8 cellular contexts compared by ENCODE assay signal in genomic region chr11:17275376-17276235, GRCh38. TPM values are rescaled to one million over a fixed set of nuclear protein-coding genes. Genes with fewer than 3 reads are reported as not detected.
DNase-seq lines count a peak whose midpoint lies in the region; ATAC-seq, FAIRE-seq and TF ChIP-seq lines count a peak whose summit lies in the region.

No MANE protein-coding gene starts in this region.

- H3K27ac ChIP-seq in cardiac muscle cell: peak overlapping the region; percentile 87
- peak overlapping the region; percentile 84 for H3K27ac ChIP-seq in keratinocyte (ENCODE audit: control insufficient read depth, insufficient read depth, low read length)
- H3K27ac ChIP-seq in tibial nerve: peak overlapping the region; percentile 86 to 96 (median 94)

- H3K4me1 ChIP-seq in cardiac muscle cell (ENCODE audit: low read depth) (peaks cover 5% of the 10 kb centered on the region), keratinocyte (ENCODE audit: control insufficient read depth, extremely low read depth, insufficient read depth, low read length) (peaks cover 16% of the 10 kb centered on the region), tibial nerve (peaks cover 0 to 17% (median 3%) of the 10 kb centered on the region in 4 donors)

- H3K79me2 ChIP-seq in keratinocyte (ENCODE audit: control insufficient read depth, insufficient read depth, low read length): peaks cover 6% of the 10 kb centered on the region

- no peak for FAIRE-seq in keratinocyte (lab: Jason Lieb, UNC)

- H3K36me3 ChIP-seq in cardiac muscle cell (no peaks in the 10 kb centered on the region), keratinocyte (ENCODE audit: control insufficient read depth in 2 of 2, extremely low read depth in 1 of 2, insufficient read depth in 2 of 2, low read length in 2 of 2) (no peaks in the 10 kb centered on the region), tibial nerve (no peaks in the 10 kb centered on the region)

- no peaks in the 10 kb centered on the region for H3K9me3 Mint-ChIP-seq in activated T-helper 2 cell treated with anti-CD3 and anti-CD28 coated beads, Interferon-gamma antibody, Interleukin-2, Interleukin-4, amounts not matched to agents 10 μg/mL and 5 μg/mL and 100 μg/mL, durations not matched to agents 14 hours and 24 hours and 36 hours

- peak overlapping the region; percentile 84 for H2AFZ ChIP-seq in keratinocyte (ENCODE audit: control insufficient read depth, low read length)

- peak overlapping the region; percentile 81 for H3K9ac ChIP-seq in keratinocyte (ENCODE audit: control insufficient read depth, extremely low read depth, insufficient read depth, low read length)

- no peaks in the 10 kb centered on the region for H4K20me1 ChIP-seq in keratinocyte (ENCODE audit: control insufficient read depth, extremely low read depth, insufficient read depth, low read length)

- TF ChIP-seq EP300 in tibial nerve (IDR thresholded peaks at IDR 0.05): no peak

- peak overlapping the region; percentile 88 for H3K4me2 ChIP-seq in keratinocyte (ENCODE audit: control insufficient read depth, extremely low read depth, insufficient read depth, low read depth, low read length)

- H3K27ac Mint-ChIP-seq in activated T-helper 2 cell treated with anti-CD3 and anti-CD28 coated beads, Interferon-gamma antibody, Interleukin-2, Interleukin-4, amounts not matched to agents 10 μg/mL and 5 μg/mL and 100 μg/mL, durations not matched to agents 14 hours and 24 hours and 36 hours: peak overlapping the region; percentile 89

- peaks cover 3% of the 10 kb centered on the region for H3K27me3 Mint-ChIP-seq in activated T-helper 2 cell treated with anti-CD3 and anti-CD28 coated beads, Interferon-gamma antibody, Interleukin-2, Interleukin-4, amounts not matched to agents 10 μg/mL and 5 μg/mL and 100 μg/mL, durations not matched to agents 14 hours and 24 hours and 36 hours (ENCODE audit: low read depth)

- H3K9me3 ChIP-seq in cardiac muscle cell (ENCODE audit: low read depth) (no peaks in the 10 kb centered on the region), keratinocyte (ENCODE audit: control insufficient read depth, low read depth, low read length) (no peaks in the 10 kb centered on the region), tibial nerve (no peaks in the 10 kb centered on the region)

- 70 to 73% methylated on average over 10 of the region's 10 CpGs for WGBS in tibial nerve, 2 donors

- H3K9me1 ChIP-seq in keratinocyte (ENCODE audit: control insufficient read depth, extremely low read depth, insufficient read depth, low read length): no peaks in the 10 kb centered on the region

- intact Hi-C loops in left ventricle myocardium superior (cut with micrococcal nuclease): no loop called here
- intact Hi-C loops in activated T-helper 2 cell treated with anti-CD3 and anti-CD28 coated beads, Interferon-gamma antibody, Interleukin-2, Interleukin-4, amounts not matched to agents 10 μg/mL and 5 μg/mL and 100 μg/mL, durations not matched to agents 14 hours and 24 hours and 36 hours (cut with micrococcal nuclease): loop anchor here (1.0 to 5.0 kb wide), 4 partner anchors 8 to 92 kb away; no protein-coding TSS in a partner anchor

- H3K36me3 Mint-ChIP-seq in activated T-helper 2 cell treated with anti-CD3 and anti-CD28 coated beads, Interferon-gamma antibody, Interleukin-2, Interleukin-4, amounts not matched to agents 10 μg/mL and 5 μg/mL and 100 μg/mL, durations not matched to agents 14 hours and 24 hours and 36 hours (ENCODE audit: low read depth): peaks cover 12% of the 10 kb centered on the region

- dilution Hi-C loops in keratinocyte (cut with MboI; ENCODE audit: extremely low pct_ligation_motif_present, low sequenced_read_pairs): no loop called here

- peaks cover 41% of the 10 kb centered on the region for H3K4me1 Mint-ChIP-seq in activated T-helper 2 cell treated with anti-CD3 and anti-CD28 coated beads, Interferon-gamma antibody, Interleukin-2, Interleukin-4, amounts not matched to agents 10 μg/mL and 5 μg/mL and 100 μg/mL, durations not matched to agents 14 hours and 24 hours and 36 hours (ENCODE audit: low read depth)

- DNase-seq in cardiac muscle cell (ENCODE audit: low read depth in 1 of 2, low spot score in 1 of 2) (no peak), left ventricle myocardium superior (no peak), keratinocyte (ENCODE audit: low read depth, low spot score) (no peak), tibial nerve (ENCODE audit: low spot score in 2 of 2) (no peak), SHP77 (lab: John Stamatoyannopoulos, UW) (no peak)
- no peak for DNase-seq in activated T-helper 2 cell treated with anti-CD3 and anti-CD28 coated beads, Interferon-gamma antibody, Interleukin-2, Interleukin-4, amounts not matched to agents 10 μg/mL and 5 μg/mL and 100 μg/mL, durations not matched to agents 14 hours and 24 hours and 36 hours (ENCODE audit: low spot score)

- H3K4me3 ChIP-seq in cardiac muscle cell (peak overlapping the region; percentile 62), keratinocyte (ENCODE audit: control insufficient read depth in 2 of 3, extremely low read depth in 1 of 3, insufficient read depth in 2 of 3, low read depth in 1 of 3, low read length in 3 of 3) (peak overlapping the region; percentile 83 to 93 (median 86)), tibial nerve (peak overlapping the region; percentile 94 to 100 (median 98))

- H3K27me3 ChIP-seq in cardiac muscle cell (no peaks in the 10 kb centered on the region), keratinocyte (ENCODE audit: control insufficient read depth, extremely low read depth, insufficient read depth, low read length) (no peaks in the 10 kb centered on the region), tibial nerve (no peaks in the 10 kb centered on the region)

- H3K4me3 Mint-ChIP-seq in activated T-helper 2 cell treated with anti-CD3 and anti-CD28 coated beads, Interferon-gamma antibody, Interleukin-2, Interleukin-4, amounts not matched to agents 10 μg/mL and 5 μg/mL and 100 μg/mL, durations not matched to agents 14 hours and 24 hours and 36 hours (ENCODE audit: low read depth): peak overlapping the region; percentile 91

- ATAC-seq in left ventricle myocardium superior (no peak), HG02610 (IDR thresholded peaks at IDR 0.05; ENCODE audit: unreplicated experiment) (no peak), GM21786 (IDR thresholded peaks at IDR 0.05; ENCODE audit: unreplicated experiment) (no peak)

- TF ChIP-seq CTCF in cardiac muscle cell (IDR thresholded peaks at IDR 0.05; ENCODE audit: low read depth, low read length) (no peak), keratinocyte (optimal IDR thresholded peaks at IDR 0.05 in 1 of 3, IDR thresholded peaks at IDR 0.05 in 1 of 3, conservative IDR thresholded peaks at IDR 0.05 in 1 of 3; ENCODE audit: extremely low read depth in 1 of 3, insufficient read depth in 2 of 3, low read length in 3 of 3) (no peak), tibial nerve (IDR thresholded peaks at IDR 0.05) (no peak)

- TF ChIP-seq POLR2A in tibial nerve (IDR thresholded peaks at IDR 0.05): no peak

RNA-seq across cellular contexts. Expression of gene NUCB2, which starts 0.9 kb away (rescaled TPM):
- total RNA-seq in cardiac muscle cell (26.6 and 52.4 TPM in 2 replicates), left ventricle myocardium superior (116 TPM), tibial nerve (10 to 100 TPM; 29.1 to 45.4 (median 36.0) TPM)
- polyA plus RNA-seq in cardiac muscle cell (120 and 129 TPM in 2 replicates), keratinocyte (23.2 to 44.2 TPM (median 39.0 TPM) in 3 replicates)
- total RNA-seq in activated T-helper 2 cell treated with anti-CD3 and anti-CD28 coated beads, Interferon-gamma antibody, Interleukin-2, Interleukin-4, amounts not matched to agents 10 μg/mL and 5 μg/mL and 100 μg/mL, durations not matched to agents 14 hours and 24 hours and 36 hours: 99.4 and 106 TPM in 2 replicates
- polyA plus RNA-seq in keratinocyte (2011; ENCODE audit: low read depth): 92.4 TPM
- polyA plus RNA-seq in keratinocyte (2011; cell fraction: cytosol; rRNA removed): 22.2 and 32.6 TPM in 2 replicates
- polyA plus RNA-seq in keratinocyte (2011; cell fraction: nucleus; rRNA removed): 23.2 and 32.7 TPM in 2 replicates
- 23.1 and 58.6 TPM in 2 replicates for polyA plus RNA-seq in keratinocyte (2012; ENCODE audit: low replicate concordance)
- 11.5 to 36.1 TPM (median 18.2 TPM) in 3 replicates for polyA minus RNA-seq in keratinocyte
- polyA minus RNA-seq in keratinocyte (2011; cell fraction: cytosol; rRNA and poly(A)+ RNA removed): 29.7 TPM
- 11.2 and 26.5 TPM in 2 replicates for polyA minus RNA-seq in keratinocyte (2011; cell fraction: nucleus; rRNA and poly(A)+ RNA removed)
